12 cellular contexts compared by ENCODE assay signal in genomic region chr11:130451261-130452019, GRCh38. TPM values are rescaled to one million over a fixed set of nuclear protein-coding genes. Genes with fewer than 3 reads are reported as not detected.
DNase-seq lines count a peak whose midpoint lies in the region; ATAC-seq and TF ChIP-seq lines count a peak whose summit lies in the region.
"Had no signal": no experiment of that assay in that cellular context is flagged by ENCODE, and none has a peak within 500 bp of the region (broad histone marks: within the 10 kb centered on the region; RNA-seq: fewer than 3 reads in every experiment).

No MANE protein-coding gene starts in this region.

- CTCF ChIA-PET in A673 (lab: Charles Lee), result no interaction called here

- H3K36me3 ChIP-seq in A673 (ENCODE audit: insufficient read depth, low read length, poor library complexity, severe bottlenecking) (no peaks in the 10 kb centered on the region), adipocyte (ENCODE audit: control insufficient read depth, insufficient read depth, low read length, severe bottlenecking) (peaks cover 11% of the 10 kb centered on the region)

- POLR2A ChIA-PET in A673 (lab: Charles Lee; ENCODE audit: low non-redundant PET), result no interaction called here

- peaks cover 21% of the 10 kb centered on the region for H3K27me3 ChIP-seq in A673 (replicated peaks; ENCODE audit: insufficient read depth, low read depth, low read length, poor library complexity)
- H3K27me3 ChIP-seq in adipocyte (replicated peaks; ENCODE audit: control insufficient read depth, insufficient read depth, low read length), result no peaks in the 10 kb centered on the region

- H3K9me3 ChIP-seq in A673 (ENCODE audit: low read depth, low read length, poor library complexity, severe bottlenecking) (no peaks in the 10 kb centered on the region), adipocyte (ENCODE audit: control insufficient read depth, low read length) (no peaks in the 10 kb centered on the region)

- peak overlapping the region; percentile 93 for H3K9ac ChIP-seq in adipocyte (ENCODE audit: low read length)

- DNase-seq in A673 (ENCODE audit: low spot score) (peak; percentile 62), adipocyte (ENCODE audit: low read depth) (peak; percentile 51), glomerular visceral epithelial cell (ENCODE audit: extremely low spot score) (peak; percentile 50), omental fat pad (ENCODE audit: low spot score) (no peak), ecto neural progenitor cell (ENCODE audit: low spot score) (no peak), superior temporal gyrus (ENCODE audit: extremely low spot score) (no peak)
- DNase-seq in stimulated activated CD4-positive, alpha-beta T cell treated with anti-CD3 and anti-CD28 coated beads, Interleukin-12 subunit alpha, Interleukin-12 subunit beta, amount 100 ng/mL, for 4 hours, result no peak
- DNase-seq: activated CD8-positive, alpha-beta T cell treated with anti-CD3 and anti-CD28 coated beads, Interleukin-2, amount 10 ng/mL, durations not matched to agents 7 days and 5 days; KBM-7 had no signal

- H3K4me3 ChIP-seq in A673 (ENCODE audit: low read depth, low read length, poor library complexity, severe bottlenecking), result no peak overlapping the region
- H3K4me3 ChIP-seq in adipocyte (ENCODE audit: low read length), result peak overlapping the region; percentile 87

- no TSS peak for BruUV-seq in A673 (replicated peaks; lab: Mats Ljungman, UMichigan)

- no peak overlapping the region for H3K27ac ChIP-seq in A673 (ENCODE audit: low read depth, low read length, poor library complexity, severe bottlenecking)

- H3K4me1 ChIP-seq in A673 (ENCODE audit: insufficient read depth, low read length, poor library complexity, severe bottlenecking) (peaks cover 10% of the 10 kb centered on the region), adipocyte (ENCODE audit: control insufficient read depth, insufficient read depth, low read length) (peaks cover 64% of the 10 kb centered on the region)

- ATAC-seq in omental fat pad (ENCODE audit: low FRiP score), result peak; percentile 37
- no peak for ATAC-seq in GM21390 (IDR thresholded peaks at IDR 0.05; ENCODE audit: unreplicated experiment)
- ATAC-seq: activated CD8-positive, alpha-beta T cell treated with anti-CD3 and anti-CD28 coated beads, Interleukin-2, amount 10 ng/mL, durations not matched to agents 7 days and 5 days had no signal

- intact Hi-C loops in A673 (cut with micrococcal nuclease; ENCODE audit: unreplicated experiment), result no loop called here

- TF ChIP-seq CTCF in A673 (conservative IDR thresholded peaks at IDR 0.05; ENCODE audit: low read depth, low read length), result no peak
- no peak for TF ChIP-seq CTCF in omental fat pad (IDR thresholded peaks at IDR 0.05)

RNA-seq across cellular contexts. Expression of gene ADAMTS15, which starts 3.0 kb away (rescaled TPM):
- total RNA-seq in A673 (2021) (0.42 and 0.99 TPM in 2 replicates), omental fat pad (10 to 100 TPM; 26.3 to 49.6 (median 34.5) TPM)

RNA-seq across cellular contexts. Expression of gene ADAMTS8, which starts 23.0 kb away (rescaled TPM):
- total RNA-seq in A673 (2021) (0.09 TPM in 1 of 2 replicates, not detected in the other), omental fat pad (1 to 10 TPM in 1 of 4 donors, under 1 TPM in 3; 0.13 to 1.2 (median 0.22) TPM)
- total RNA-seq: activated CD8-positive, alpha-beta T cell treated with anti-CD3 and anti-CD28 coated beads, Interleukin-2, amount 10 ng/mL, durations not matched to agents 7 days and 5 days; epithelial cell of proximal tubule; lung microvascular endothelial cell had no signal

Comparison
In these comparisons a context has a peak if more than half of its experiments do, and no peak if none do; other contexts are left out.
1. DNase-seq: peak in A673 (single experiment), adipocyte (single experiment) and glomerular visceral epithelial cell (single experiment); none in omental fat pad (single experiment), ecto neural progenitor cell (single experiment), superior temporal gyrus (single experiment) and stimulated activated CD4-positive, alpha-beta T cell treated with anti-CD3 and anti-CD28 coated beads, Interleukin-12 subunit alpha, Interleukin-12 subunit beta, amount 100 ng/mL, for 4 hours (single experiment).
2. RNA of gene ADAMTS15, which starts 3.0 kb away (total RNA-seq): 26.3 to 49.6 TPM in omental fat pad; 0.42 to 0.99 TPM in A673; every median in the first group is over 10 times any median in the second.